ENCODE assay signal across 1 cellular context in the genomic region with DNA sequence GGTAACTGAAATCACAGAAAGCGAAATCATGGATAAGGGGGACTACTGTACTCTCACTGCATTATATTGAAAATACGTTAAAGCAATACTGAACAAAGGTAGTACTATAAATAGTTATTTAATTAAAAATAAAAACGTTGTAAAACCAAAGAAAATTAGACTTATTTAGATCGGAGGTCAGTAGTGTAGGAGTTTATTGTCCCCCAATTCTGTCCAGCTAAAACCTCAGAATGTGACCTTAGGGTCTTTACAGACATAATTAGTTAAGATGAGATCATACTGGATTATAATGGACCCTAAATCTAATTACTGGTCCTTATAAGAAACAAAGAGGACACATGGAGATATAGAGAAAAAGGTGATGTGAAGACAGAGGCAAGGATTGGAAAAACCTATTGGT.
TF ChIP-seq lines count a peak whose summit lies in the region.

No MANE protein-coding gene starts in this region.

TF ChIP-seq in WTC11, 78 proteins besides CTCF, POLR2A, EP300 and RAD21 (continued from another document):
- TF ChIP-seq, protein P1, sequence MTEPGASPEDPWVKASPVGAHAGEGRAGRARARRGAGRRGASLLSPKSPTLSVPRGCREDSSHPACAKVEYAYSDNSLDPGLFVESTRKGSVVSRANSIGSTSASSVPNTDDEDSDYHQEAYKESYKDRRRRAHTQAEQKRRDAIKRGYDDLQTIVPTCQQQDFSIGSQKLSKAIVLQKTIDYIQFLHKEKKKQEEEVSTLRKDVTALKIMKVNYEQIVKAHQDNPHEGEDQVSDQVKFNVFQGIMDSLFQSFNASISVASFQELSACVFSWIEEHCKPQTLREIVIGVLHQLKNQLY (CRISPR knock-in tag; IDR thresholded peaks at IDR 0.05) = no peak
TF ChIP-seq in WTC11: peak in this region for 0.
